Comparison of ENCODE assay signal across 18 cellular contexts in the genomic region with DNA sequence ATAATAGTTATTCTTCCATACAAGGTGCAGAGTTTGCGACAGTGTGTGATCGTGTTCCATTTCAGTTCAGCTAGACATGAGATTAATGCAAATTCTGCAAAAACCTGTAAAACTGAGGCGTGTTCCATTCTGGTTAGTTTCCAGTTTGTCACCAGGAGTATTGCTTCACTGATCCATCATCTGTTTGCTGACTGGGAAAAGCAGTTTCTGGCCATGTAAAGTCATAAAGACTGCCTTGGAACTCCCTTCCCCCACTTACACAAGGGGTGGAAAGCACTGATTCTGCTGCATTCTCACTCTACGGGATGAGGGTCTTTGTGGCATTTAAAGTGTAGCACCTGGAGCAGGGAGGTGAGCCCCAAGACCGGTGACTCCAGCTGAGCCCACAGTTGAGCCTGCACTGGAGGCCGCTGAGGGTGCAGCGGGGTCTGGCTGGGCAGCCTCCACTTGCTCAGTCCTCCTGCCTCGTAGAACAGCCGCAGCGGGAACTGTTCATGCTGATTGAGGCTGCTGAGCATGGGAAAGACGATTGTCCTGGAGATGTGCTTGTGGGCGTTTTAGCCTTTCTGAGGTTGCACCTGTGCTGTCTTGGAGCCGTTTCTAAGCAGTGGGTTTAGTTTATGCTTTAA. TPM values are rescaled to one million over a fixed set of nuclear protein-coding genes. Genes with fewer than 3 reads are reported as not detected.
A peak's percentile ranks its signal among the peaks of the same experiment; 100 is the strongest.
DNase-seq lines count a peak whose midpoint lies in the region; ATAC-seq, FAIRE-seq and TF ChIP-seq lines count a peak whose summit lies in the region.
"Had no signal": no experiment of that assay in that cellular context is flagged by ENCODE, and none has a peak within 500 bp of the region (broad histone marks: within the 10 kb centered on the region; RNA-seq: fewer than 3 reads in every experiment).

No MANE protein-coding gene starts in this region.

- CTCF ChIA-PET in activated CD4-positive, alpha-beta T cell treated with anti-CD3 and anti-CD28 coated beads for 36 hours (lab: Charles Lee): interaction anchor here (0.9 kb wide), 1 partner anchor 10 kb away, joined by 3 read pairs; no protein-coding TSS in a partner anchor
- CTCF ChIA-PET in K562 (lab: Yijun Ruan, JAX; ENCODE audit: low intra/inter-chr PET ratio): no interaction called here

- no peaks in the 10 kb centered on the region for H3K27me3 ChIP-seq in K562 (ENCODE audit: control insufficient read depth in 2 of 2, insufficient read depth in 2 of 2, low read length in 2 of 2)
- H3K27me3 ChIP-seq: ascending aorta, left lung, MG63 had no signal

- intact Hi-C loops in activated CD4-positive, alpha-beta T cell treated with anti-CD3 and anti-CD28 coated beads for 36 hours (cut with DNase I, micrococcal nuclease): loop anchor here in 1 of 2 experiments (5.0 kb wide), 1 partner anchor 40 kb away; the partner anchor contains the start of gene ZNF77
- intact Hi-C loops in K562 (cut with micrococcal nuclease) (no loop called here), natural killer cell (cut with micrococcal nuclease) (loop anchor here (5.0 kb wide), 1 partner anchor 45 kb away; no protein-coding TSS in a partner anchor)

- H3K36me3 Mint-ChIP-seq in activated CD4-positive, alpha-beta T cell treated with anti-CD3 and anti-CD28 coated beads for 36 hours (ENCODE audit: low read depth): peaks cover 3% of the 10 kb centered on the region
- H3K36me3 Mint-ChIP-seq in natural killer cell: no peaks in the 10 kb centered on the region

- H3K4me2 ChIP-seq in K562 (ENCODE audit: insufficient read depth, low read length): no peak overlapping the region

- peak overlapping the region; percentile 98 for H3K4me3 Mint-ChIP-seq in activated CD4-positive, alpha-beta T cell treated with anti-CD3 and anti-CD28 coated beads for 36 hours
- peak overlapping the region; percentile 99 for H3K4me3 Mint-ChIP-seq in natural killer cell

- H3K27ac ChIP-seq in K562 (ENCODE audit: extremely low read depth, low read depth, low read length): no peak overlapping the region
- H3K27ac ChIP-seq: ascending aorta, left lung, PC-9, thoracic aorta had no signal

- H3K4me1 Mint-ChIP-seq in activated CD4-positive, alpha-beta T cell treated with anti-CD3 and anti-CD28 coated beads for 36 hours: peaks cover 22% of the 10 kb centered on the region
- peaks cover 25 to 27% of the 10 kb centered on the region in 2 donors for H3K4me1 Mint-ChIP-seq in natural killer cell

- WGBS in K562 (ENCODE audit: insufficient coverage, low coverage, missing lambda C conversion rate): 82% methylated on average over 13 of the region's 13 CpGs

- H3K27me3 Mint-ChIP-seq in activated CD4-positive, alpha-beta T cell treated with anti-CD3 and anti-CD28 coated beads for 36 hours: no peaks in the 10 kb centered on the region
- H3K27me3 Mint-ChIP-seq in natural killer cell (ENCODE audit: low read depth in 2 of 2): no peaks in the 10 kb centered on the region
- H3K27me3 Mint-ChIP-seq: activated B cell treated with CpG ODN at 0.5 μM for 24 hours had no signal

- no peak for TF ChIP-seq CTCF in K562 (IDR thresholded peaks at IDR 0.05 in 2 of 3, conservative IDR thresholded peaks at IDR 0.05 in 1 of 3; ENCODE audit: insufficient read depth in 2 of 3, low read depth in 1 of 3, low read length in 3 of 3)
- TF ChIP-seq CTCF in natural killer cell (IDR thresholded peaks at IDR 0.05): no peak

- H3K4me3 ChIP-seq in K562: no peak overlapping the region
- H3K4me3 ChIP-seq: ascending aorta, MG63, thoracic aorta had no signal

- H2AFZ ChIP-seq in K562 (ENCODE audit: low read depth, low read length): no peak overlapping the region
- H2AFZ ChIP-seq: PC-9 had no signal

- TF ChIP-seq POLR2A in K562 (conservative IDR thresholded peaks at IDR 0.05): no peak

- no peak for DNase-seq in activated CD4-positive, alpha-beta T cell treated with anti-CD3 and anti-CD28 coated beads for 36 hours
- DNase-seq in activated CD4-positive, alpha-beta T cell treated with anti-CD3 and anti-CD28 coated beads for 4 hours: no peak
- DNase-seq in ELF-1 (ENCODE audit: low read depth, low spot score) (peak; percentile 27), K562 (ENCODE audit: extremely low read depth in 1 of 4, low spot score in 3 of 4) (no peak), natural killer cell (no peak), activated gamma-delta T cell (lab: John Stamatoyannopoulos, UW) (no peak), HPDE6-E6E7 (ENCODE audit: extremely low spot score) (no peak)
- DNase-seq: activated B cell treated with CpG ODN at 0.5 μM for 24 hours; activated CD8-positive, alpha-beta memory T cell treated with anti-CD3 and anti-CD28 coated beads, Interleukin-2, amount 50 U/mL, for 4 hours; COR-L47; MG63; NCI-H187 treated with DMSO at 0.1 percent for 48 hours; NCI-H524 treated with DMSO at 0.1 percent for 48 hours; PC-9 had no signal

- H4K20me1 ChIP-seq in K562 (replicated peaks; ENCODE audit: control insufficient read depth, insufficient read depth, low read length): 0 out of 2 replicates have a peak, but pooled peaks cover 4% of the 10 kb centered on the region

- peaks cover 6 to 29% of the 10 kb centered on the region in 2 experiments; a peak in 4 of 5 replicates for H3K4me1 ChIP-seq in K562 (replicated peaks in 1 of 2; ENCODE audit: control insufficient read depth in 2 of 2, insufficient read depth in 2 of 2, low read length in 2 of 2)

- no peak for ATAC-seq in activated CD4-positive, alpha-beta T cell treated with anti-CD3 and anti-CD28 coated beads for 36 hours
- ATAC-seq in K562 (no peak), natural killer cell (no peak), GM19455 (IDR thresholded peaks at IDR 0.05; ENCODE audit: unreplicated experiment) (no peak)
- ATAC-seq: left lung had no signal

- peaks cover 3% of the 10 kb centered on the region; the same call in 1 of the 2 replicates for H3K9me3 ChIP-seq in K562 (replicated peaks; ENCODE audit: control insufficient read depth, insufficient read depth, low read depth, low read length)
- H3K9me3 ChIP-seq: ascending aorta, left lung, MG63, thoracic aorta had no signal

- no peaks in the 10 kb centered on the region for H3K9me1 ChIP-seq in K562 (ENCODE audit: control insufficient read depth, insufficient read depth, low read length)

- no peak for FAIRE-seq in K562 (lab: Jason Lieb, UNC)

- H3K27ac Mint-ChIP-seq in activated CD4-positive, alpha-beta T cell treated with anti-CD3 and anti-CD28 coated beads for 36 hours: no peak overlapping the region
- no peak overlapping the region for H3K27ac Mint-ChIP-seq in natural killer cell
- H3K27ac Mint-ChIP-seq: activated B cell treated with CpG ODN at 0.5 μM for 24 hours had no signal

- peaks cover under 1% of the 10 kb centered on the region for H3K9me3 Mint-ChIP-seq in activated CD4-positive, alpha-beta T cell treated with anti-CD3 and anti-CD28 coated beads for 36 hours (ENCODE audit: low read depth)
- H3K9me3 Mint-ChIP-seq in natural killer cell: no peaks in the 10 kb centered on the region
- H3K9me3 Mint-ChIP-seq: activated B cell treated with CpG ODN at 0.5 μM for 24 hours had no signal

- in situ Hi-C loops in K562 (cut with MboI): no loop called here

- POLR2A ChIA-PET in activated CD4-positive, alpha-beta T cell treated with anti-CD3 and anti-CD28 coated beads for 36 hours (lab: Charles Lee): no interaction called here
- POLR2A ChIA-PET in K562 (lab: Yijun Ruan, JAX): interaction anchor here (0.6 to 0.7 kb wide), 2 partner anchors 9 to 47 kb away, joined by 3 read pairs; no protein-coding TSS in a partner anchor

- H3K9ac ChIP-seq in K562 (ENCODE audit: insufficient read depth in 1 of 2, low read depth in 2 of 2, low read length in 2 of 2): peak overlapping the region in 1 of 2 experiments; percentile 69; a peak in 2 of 4 replicates

- no peak for TF ChIP-seq RAD21 in K562 (CRISPR knock-in tag; conservative IDR thresholded peaks at IDR 0.05 in 1 of 2, IDR thresholded peaks at IDR 0.05 in 1 of 2)

- BruUV-seq in K562 (replicated peaks; lab: Mats Ljungman, UMichigan): no TSS peak

- H3K36me3 ChIP-seq in K562 (ENCODE audit: control insufficient read depth, insufficient read depth, low read length): peaks cover 12% of the 10 kb centered on the region; the same call in 2 of the 3 replicates
- H3K36me3 ChIP-seq: ascending aorta, left lung, MG63, thoracic aorta had no signal

- H3K79me2 ChIP-seq in K562 (ENCODE audit: control insufficient read depth, insufficient read depth, low read length): peaks cover 60% of the 10 kb centered on the region

- TF ChIP-seq EP300 in K562 (IDR thresholded peaks at IDR 0.05; ENCODE audit: low read length): no peak

RNA-seq across cellular contexts. Expression of gene ZNF57, which starts 2.0 kb away (rescaled TPM):
- total RNA-seq in activated CD4-positive, alpha-beta T cell treated with anti-CD3 and anti-CD28 coated beads for 36 hours: 1 to 10 TPM; 5.9 to 7.1 TPM
- total RNA-seq in K562 (2011; cell fraction: chromatin; rRNA removed; ENCODE audit: low replicate concordance): 13.0 and 27.0 TPM in 2 replicates
- 9.3 and 12.1 TPM in 2 replicates for total RNA-seq in K562 (2011; cell fraction: nucleolus; rRNA removed)
- total RNA-seq in K562 (2011; cell fraction: nucleoplasm; rRNA removed): 10.5 and 12.5 TPM in 2 replicates
- total RNA-seq in K562 (2014; rRNA removed) (7.3 and 8.5 TPM in 2 replicates), K562 (2014; rRNA removed; fragmentation: Illumina TruSeq; extraction: Trizol) (13.4 and 13.5 TPM in 2 replicates), K562 (2015; rRNA removed; fragmentation: Illumina TruSeq; extraction: Trizol) (10.8 and 11.5 TPM in 2 replicates), K562 (2021) (7.7 and 7.8 TPM in 2 replicates), natural killer cell (1 to 10 TPM; 4.4 to 7.5 (median 4.7) TPM)
- polyA plus RNA-seq in K562 (2011; rRNA removed) (10.8 and 12.8 TPM in 2 replicates), K562 (2014; fragmentation: Illumina TruSeq; extraction: Trizol) (9.6 and 11.9 TPM in 2 replicates), K562 (2014; fragmentation: Nextera tagmentation; extraction: Ambion mirVana) (1 to 10 TPM; 3.9 to 6.2 TPM), K562 (2014; rRNA removed) (7.0 and 7.7 TPM in 2 replicates)
- polyA plus RNA-seq in K562 (2011; cell fraction: cytosol; rRNA removed): 4.9 and 6.9 TPM in 2 replicates
- polyA plus RNA-seq in K562 (2011; cell fraction: nucleus; rRNA removed): 10.0 and 11.7 TPM in 2 replicates
- polyA plus RNA-seq in K562 (2012): 6.3 and 8.0 TPM in 2 replicates
- polyA minus RNA-seq in K562 (2011; rRNA and poly(A)+ RNA removed): 18.7 and 20.8 TPM in 2 replicates
- polyA minus RNA-seq in K562 (2011; cell fraction: cytosol; rRNA and poly(A)+ RNA removed): 4.1 and 6.6 TPM in 2 replicates
- polyA minus RNA-seq in K562 (2011; cell fraction: nucleus; rRNA and poly(A)+ RNA removed): 3.0 and 7.1 TPM in 2 replicates

RNA-seq across cellular contexts. Expression of gene ZNF556, which starts 35.6 kb away (rescaled TPM):
- total RNA-seq in activated CD4-positive, alpha-beta T cell treated with anti-CD3 and anti-CD28 coated beads for 36 hours: not detected
- not detected in 2 replicates for total RNA-seq in K562 (2011; cell fraction: chromatin; rRNA removed; ENCODE audit: low replicate concordance)
- total RNA-seq in K562 (2011; cell fraction: nucleolus; rRNA removed): not detected in 2 replicates
- total RNA-seq in K562 (2011; cell fraction: nucleoplasm; rRNA removed): 0.08 TPM in 1 of 2 replicates, not detected in the other
- total RNA-seq in K562 (2014; rRNA removed) (0.12 and 0.36 TPM in 2 replicates), K562 (2014; rRNA removed; fragmentation: Illumina TruSeq; extraction: Trizol) (0.03 and 0.33 TPM in 2 replicates), K562 (2015; rRNA removed; fragmentation: Illumina TruSeq; extraction: Trizol) (0.11 TPM in 1 of 2 replicates, not detected in the other), K562 (2021) (0.11 TPM in 1 of 2 replicates, not detected in the other), natural killer cell (not detected)
- polyA plus RNA-seq in K562 (2011; rRNA removed) (not detected in 2 replicates), K562 (2014; fragmentation: Illumina TruSeq; extraction: Trizol) (0.01 and 0.06 TPM in 2 replicates), K562 (2014; fragmentation: Nextera tagmentation; extraction: Ambion mirVana) (under 1 TPM; 0.01 to 0.10 TPM), K562 (2014; rRNA removed) (0.08 and 0.09 TPM in 2 replicates)
- polyA plus RNA-seq in K562 (2011; cell fraction: cytosol; rRNA removed): not detected in 2 replicates
- not detected in 2 replicates for polyA plus RNA-seq in K562 (2011; cell fraction: nucleus; rRNA removed)
- polyA plus RNA-seq in K562 (2012): 0.03 and 0.04 TPM in 2 replicates
- 0.07 TPM in 1 of 2 replicates, not detected in the other for polyA minus RNA-seq in K562 (2011; rRNA and poly(A)+ RNA removed)
- polyA minus RNA-seq in K562 (2011; cell fraction: cytosol; rRNA and poly(A)+ RNA removed): not detected in 2 replicates
- polyA minus RNA-seq in K562 (2011; cell fraction: nucleus; rRNA and poly(A)+ RNA removed): not detected in 2 replicates
- total RNA-seq: activated B cell treated with CpG ODN at 0.5 μM for 24 hours, ascending aorta, left lung, PC-9 had no signal

RNA-seq across cellular contexts. Expression of gene ZNF77, which starts 42.1 kb away (rescaled TPM):
- 1 to 10 TPM; 4.3 to 4.8 TPM for total RNA-seq in activated CD4-positive, alpha-beta T cell treated with anti-CD3 and anti-CD28 coated beads for 36 hours
- 62.3 and 82.9 TPM in 2 replicates for total RNA-seq in K562 (2011; cell fraction: chromatin; rRNA removed; ENCODE audit: low replicate concordance)
- total RNA-seq in K562 (2011; cell fraction: nucleolus; rRNA removed): 40.1 and 43.2 TPM in 2 replicates
- total RNA-seq in K562 (2011; cell fraction: nucleoplasm; rRNA removed): 32.5 and 41.6 TPM in 2 replicates
- total RNA-seq in K562 (2014; rRNA removed) (6.5 and 8.6 TPM in 2 replicates), K562 (2014; rRNA removed; fragmentation: Illumina TruSeq; extraction: Trizol) (11.2 and 13.5 TPM in 2 replicates), K562 (2015; rRNA removed; fragmentation: Illumina TruSeq; extraction: Trizol) (10.2 and 11.2 TPM in 2 replicates), K562 (2021) (6.7 and 6.8 TPM in 2 replicates), natural killer cell (1 to 10 TPM; 6.0 to 9.2 (median 6.8) TPM)
- polyA plus RNA-seq in K562 (2011; rRNA removed) (12.3 and 14.5 TPM in 2 replicates), K562 (2014; fragmentation: Illumina TruSeq; extraction: Trizol) (7.7 and 10.7 TPM in 2 replicates), K562 (2014; fragmentation: Nextera tagmentation; extraction: Ambion mirVana) (1 to 10 TPM; 4.3 to 4.9 TPM), K562 (2014; rRNA removed) (8.1 and 8.2 TPM in 2 replicates)
- polyA plus RNA-seq in K562 (2011; cell fraction: cytosol; rRNA removed): 4.5 and 6.9 TPM in 2 replicates
- polyA plus RNA-seq in K562 (2011; cell fraction: nucleus; rRNA removed): 11.2 and 12.3 TPM in 2 replicates
- 5.9 and 14.5 TPM in 2 replicates for polyA plus RNA-seq in K562 (2012)
- 22.6 and 25.0 TPM in 2 replicates for polyA minus RNA-seq in K562 (2011; rRNA and poly(A)+ RNA removed)
- 3.2 and 4.4 TPM in 2 replicates for polyA minus RNA-seq in K562 (2011; cell fraction: cytosol; rRNA and poly(A)+ RNA removed)
- 5.4 and 7.1 TPM in 2 replicates for polyA minus RNA-seq in K562 (2011; cell fraction: nucleus; rRNA and poly(A)+ RNA removed)
